In genomic region chr1:40383488-40384412, GRCh38 we compare ENCODE assay signal across 9 cellular contexts. TPM values are rescaled to one million over a fixed set of nuclear protein-coding genes. Genes with fewer than 3 reads are reported as not detected.
DNase-seq lines count a peak whose midpoint lies in the region; ATAC-seq and TF ChIP-seq lines count a peak whose summit lies in the region.
"Had no signal": no experiment of that assay in that cellular context is flagged by ENCODE, and none has a peak within 500 bp of the region (broad histone marks: within the 10 kb centered on the region; RNA-seq: fewer than 3 reads in every experiment).

No MANE protein-coding gene starts in this region.

- intact Hi-C loops in heart right ventricle (cut with DNase I): no loop called here
- intact Hi-C loops in left ventricle myocardium superior (cut with micrococcal nuclease): no loop called here
- intact Hi-C loops in lower lobe of right lung (cut with DNase I): no loop called here
- intact Hi-C loops in uterus (cut with DNase I; ENCODE audit: low total_unique reads): no loop called here

- POLR2A ChIA-PET in activated naive CD8-positive, alpha-beta T cell treated with anti-CD3 and anti-CD28 coated beads, Interleukin-2, amount 10 ng/mL, durations not matched to agents 7 days and 5 days (lab: Charles Lee): interaction anchor here (1.3 to 10.4 kb wide), 5 partner anchors 10 to 308 kb away, joined by 3 to 175 read pairs (median 5); partner anchors contain the start of genes NFYC and SMAP2

- WGBS in heart right ventricle, 2 donors: 77 to 80% methylated on average over 9 of the region's 9 CpGs

- no peaks in the 10 kb centered on the region for H3K27me3 Mint-ChIP-seq in activated naive CD8-positive, alpha-beta T cell treated with anti-CD3 and anti-CD28 coated beads, Interleukin-2, amount 10 ng/mL, durations not matched to agents 7 days and 5 days

- DNase-seq in heart right ventricle (no peak), left ventricle myocardium superior (no peak), lower lobe of right lung (no peak), uterus (no peak), NCI-H1417 treated with DMSO at 0.1 percent for 48 hours (lab: John Stamatoyannopoulos, UW) (no peak), NCI-H1105 (lab: John Stamatoyannopoulos, UW) (no peak)
- no peak for DNase-seq in activated naive CD8-positive, alpha-beta T cell treated with anti-CD3 and anti-CD28 coated beads, Interleukin-2, amount 10 ng/mL, durations not matched to agents 7 days and 5 days
- DNase-seq in stimulated activated CD8-positive, alpha-beta memory T cell treated with anti-CD3 and anti-CD28 coated beads, Interleukin-4, amount 100 ng/mL, for 48 hours: no peak
- DNase-seq: DND-41 had no signal

- peak overlapping the region; percentile 85 for H3K4me3 Mint-ChIP-seq in activated naive CD8-positive, alpha-beta T cell treated with anti-CD3 and anti-CD28 coated beads, Interleukin-2, amount 10 ng/mL, durations not matched to agents 7 days and 5 days

- H3K4me1 ChIP-seq in heart right ventricle (peaks cover 11 to 97% (median 38%) of the 10 kb centered on the region in 9 donors), lower lobe of right lung (peaks cover 72% of the 10 kb centered on the region), uterus (no peaks in the 10 kb centered on the region)

- peaks cover 75% of the 10 kb centered on the region for H3K4me1 Mint-ChIP-seq in activated naive CD8-positive, alpha-beta T cell treated with anti-CD3 and anti-CD28 coated beads, Interleukin-2, amount 10 ng/mL, durations not matched to agents 7 days and 5 days

- TF ChIP-seq CTCF in heart right ventricle (IDR thresholded peaks at IDR 0.05): no peak
- TF ChIP-seq CTCF in lower lobe of right lung (IDR thresholded peaks at IDR 0.05): no peak
- TF ChIP-seq CTCF in uterus (IDR thresholded peaks at IDR 0.05): no peak

- no peaks in the 10 kb centered on the region for H3K27me3 ChIP-seq in heart right ventricle
- H3K27me3 ChIP-seq in lower lobe of right lung (ENCODE audit: low read depth): no peaks in the 10 kb centered on the region
- H3K27me3 ChIP-seq in uterus: no peaks in the 10 kb centered on the region

- no peaks in the 10 kb centered on the region for H3K9me3 Mint-ChIP-seq in activated naive CD8-positive, alpha-beta T cell treated with anti-CD3 and anti-CD28 coated beads, Interleukin-2, amount 10 ng/mL, durations not matched to agents 7 days and 5 days

- peak overlapping the region in 8 of 10 donors; percentile 3 to 99 (median 52) for H3K27ac ChIP-seq in heart right ventricle
- H3K27ac ChIP-seq in lower lobe of right lung: peak overlapping the region; percentile 91
- peak overlapping the region; percentile 71 to 72 for H3K27ac ChIP-seq in uterus

- H3K9me3 ChIP-seq in heart right ventricle: no peaks in the 10 kb centered on the region
- no peaks in the 10 kb centered on the region for H3K9me3 ChIP-seq in lower lobe of right lung
- no peaks in the 10 kb centered on the region for H3K9me3 ChIP-seq in uterus

- no peak for TF ChIP-seq POLR2A in uterus (IDR thresholded peaks at IDR 0.05)

- H3K27ac Mint-ChIP-seq in activated naive CD8-positive, alpha-beta T cell treated with anti-CD3 and anti-CD28 coated beads, Interleukin-2, amount 10 ng/mL, durations not matched to agents 7 days and 5 days: peak overlapping the region; percentile 98

- peaks cover 13% of the 10 kb centered on the region for H3K36me3 Mint-ChIP-seq in activated naive CD8-positive, alpha-beta T cell treated with anti-CD3 and anti-CD28 coated beads, Interleukin-2, amount 10 ng/mL, durations not matched to agents 7 days and 5 days

- H3K36me3 ChIP-seq in heart right ventricle: peaks cover 0 to 11% (median 0%) of the 10 kb centered on the region in 9 donors
- H3K36me3 ChIP-seq in lower lobe of right lung: no peaks in the 10 kb centered on the region
- H3K36me3 ChIP-seq in uterus: no peaks in the 10 kb centered on the region

- ATAC-seq in heart right ventricle (no peak), left ventricle myocardium superior (no peak), lower lobe of right lung (peak in 1 of 2 donors; percentile 4)
- no peak for ATAC-seq in activated naive CD8-positive, alpha-beta T cell treated with anti-CD3 and anti-CD28 coated beads, Interleukin-2, amount 10 ng/mL, durations not matched to agents 7 days and 5 days (ENCODE audit: low read depth)

- H3K4me3 ChIP-seq in heart right ventricle: peak overlapping the region in 1 of 10 donors; percentile 36
- peak overlapping the region; percentile 2 for H3K4me3 ChIP-seq in lower lobe of right lung
- no peak overlapping the region for H3K4me3 ChIP-seq in uterus

RNA-seq across cellular contexts. Expression of gene SMAP2, which starts 10.2 kb away (rescaled TPM):
- total RNA-seq in heart right ventricle (10 to 100 TPM in 9 of 10 donors, 1 to 10 TPM in 1; 9.4 to 29.8 (median 12.2) TPM), left ventricle myocardium superior (15.1 TPM), lower lobe of right lung (72.8 TPM), uterus (10 to 100 TPM; 11.1 to 24.8 (median 18.6) TPM)
- 10 to 100 TPM; 12.2 to 16.5 TPM for polyA plus RNA-seq in heart right ventricle
- total RNA-seq in activated naive CD8-positive, alpha-beta T cell treated with anti-CD3 and anti-CD28 coated beads, Interleukin-2, amount 10 ng/mL, durations not matched to agents 7 days and 5 days: 100 to 1,000 TPM; 133 to 138 TPM
